In genomic region chr3:194672876-194673275, GRCh38 we compare ENCODE assay signal across 2 cellular contexts.
TF ChIP-seq lines count a peak whose summit lies in the region.

No MANE protein-coding gene starts in this region.

TF ChIP-seq in H1, 55 proteins besides CTCF, POLR2A, EP300 and RAD21:
- TF ChIP-seq SRF (IDR thresholded peaks at IDR 0.05; ENCODE audit: low read depth, low read length) (no peak), GTF2F1 (IDR thresholded peaks at IDR 0.05; ENCODE audit: borderline replicate concordance, low read depth, low read length) (no peak), RFX5 (IDR thresholded peaks at IDR 0.05; ENCODE audit: borderline replicate concordance, low read depth, low read length) (no peak), SUZ12 (IDR thresholded peaks at IDR 0.05; ENCODE audit: low read length) (no peak), CBX8 (IDR thresholded peaks at IDR 0.05; ENCODE audit: borderline replicate concordance, low read depth, low read length) (no peak), TAF1 (IDR thresholded peaks at IDR 0.05; ENCODE audit: low read depth, low read length) (no peak), ASH2L (IDR thresholded peaks at IDR 0.05; ENCODE audit: low read length) (no peak), NANOG (IDR thresholded peaks at IDR 0.05; ENCODE audit: insufficient read depth, low read depth, low read length, poor library complexity, severe bottlenecking) (no peak), CHD2 (IDR thresholded peaks at IDR 0.05; ENCODE audit: low read length) (no peak), GABPA (IDR thresholded peaks at IDR 0.05; ENCODE audit: borderline replicate concordance, insufficient read depth, low read length) (no peak), CEBPB (IDR thresholded peaks at IDR 0.05; ENCODE audit: low read depth, low read length) (no peak), CBX5 (IDR thresholded peaks at IDR 0.05; ENCODE audit: low read depth, low read length) (no peak), JUND (IDR thresholded peaks at IDR 0.05; ENCODE audit: low read length) (no peak)

TF ChIP-seq in neural cell, 6 proteins besides CTCF, POLR2A, EP300 and RAD21:
- TF ChIP-seq EZH2 (IDR thresholded peaks at IDR 0.05; ENCODE audit: borderline replicate concordance, insufficient read depth, low read length, poor library complexity, severe bottlenecking) (no peak), TAF1 (IDR thresholded peaks at IDR 0.05; ENCODE audit: low read depth) (peak; percentile 6)
TF ChIP-seq in neural cell: peak in this region for 1.
